In genomic region chr2:200635251-200635650, GRCh38 we compare ENCODE assay signal across 1 cellular context.
TF ChIP-seq lines count a peak whose summit lies in the region.

No MANE protein-coding gene starts in this region.

TF ChIP-seq in GM23338, 12 proteins besides CTCF, POLR2A, EP300 and RAD21 (continued from another document):
- TF ChIP-seq, protein P1, sequence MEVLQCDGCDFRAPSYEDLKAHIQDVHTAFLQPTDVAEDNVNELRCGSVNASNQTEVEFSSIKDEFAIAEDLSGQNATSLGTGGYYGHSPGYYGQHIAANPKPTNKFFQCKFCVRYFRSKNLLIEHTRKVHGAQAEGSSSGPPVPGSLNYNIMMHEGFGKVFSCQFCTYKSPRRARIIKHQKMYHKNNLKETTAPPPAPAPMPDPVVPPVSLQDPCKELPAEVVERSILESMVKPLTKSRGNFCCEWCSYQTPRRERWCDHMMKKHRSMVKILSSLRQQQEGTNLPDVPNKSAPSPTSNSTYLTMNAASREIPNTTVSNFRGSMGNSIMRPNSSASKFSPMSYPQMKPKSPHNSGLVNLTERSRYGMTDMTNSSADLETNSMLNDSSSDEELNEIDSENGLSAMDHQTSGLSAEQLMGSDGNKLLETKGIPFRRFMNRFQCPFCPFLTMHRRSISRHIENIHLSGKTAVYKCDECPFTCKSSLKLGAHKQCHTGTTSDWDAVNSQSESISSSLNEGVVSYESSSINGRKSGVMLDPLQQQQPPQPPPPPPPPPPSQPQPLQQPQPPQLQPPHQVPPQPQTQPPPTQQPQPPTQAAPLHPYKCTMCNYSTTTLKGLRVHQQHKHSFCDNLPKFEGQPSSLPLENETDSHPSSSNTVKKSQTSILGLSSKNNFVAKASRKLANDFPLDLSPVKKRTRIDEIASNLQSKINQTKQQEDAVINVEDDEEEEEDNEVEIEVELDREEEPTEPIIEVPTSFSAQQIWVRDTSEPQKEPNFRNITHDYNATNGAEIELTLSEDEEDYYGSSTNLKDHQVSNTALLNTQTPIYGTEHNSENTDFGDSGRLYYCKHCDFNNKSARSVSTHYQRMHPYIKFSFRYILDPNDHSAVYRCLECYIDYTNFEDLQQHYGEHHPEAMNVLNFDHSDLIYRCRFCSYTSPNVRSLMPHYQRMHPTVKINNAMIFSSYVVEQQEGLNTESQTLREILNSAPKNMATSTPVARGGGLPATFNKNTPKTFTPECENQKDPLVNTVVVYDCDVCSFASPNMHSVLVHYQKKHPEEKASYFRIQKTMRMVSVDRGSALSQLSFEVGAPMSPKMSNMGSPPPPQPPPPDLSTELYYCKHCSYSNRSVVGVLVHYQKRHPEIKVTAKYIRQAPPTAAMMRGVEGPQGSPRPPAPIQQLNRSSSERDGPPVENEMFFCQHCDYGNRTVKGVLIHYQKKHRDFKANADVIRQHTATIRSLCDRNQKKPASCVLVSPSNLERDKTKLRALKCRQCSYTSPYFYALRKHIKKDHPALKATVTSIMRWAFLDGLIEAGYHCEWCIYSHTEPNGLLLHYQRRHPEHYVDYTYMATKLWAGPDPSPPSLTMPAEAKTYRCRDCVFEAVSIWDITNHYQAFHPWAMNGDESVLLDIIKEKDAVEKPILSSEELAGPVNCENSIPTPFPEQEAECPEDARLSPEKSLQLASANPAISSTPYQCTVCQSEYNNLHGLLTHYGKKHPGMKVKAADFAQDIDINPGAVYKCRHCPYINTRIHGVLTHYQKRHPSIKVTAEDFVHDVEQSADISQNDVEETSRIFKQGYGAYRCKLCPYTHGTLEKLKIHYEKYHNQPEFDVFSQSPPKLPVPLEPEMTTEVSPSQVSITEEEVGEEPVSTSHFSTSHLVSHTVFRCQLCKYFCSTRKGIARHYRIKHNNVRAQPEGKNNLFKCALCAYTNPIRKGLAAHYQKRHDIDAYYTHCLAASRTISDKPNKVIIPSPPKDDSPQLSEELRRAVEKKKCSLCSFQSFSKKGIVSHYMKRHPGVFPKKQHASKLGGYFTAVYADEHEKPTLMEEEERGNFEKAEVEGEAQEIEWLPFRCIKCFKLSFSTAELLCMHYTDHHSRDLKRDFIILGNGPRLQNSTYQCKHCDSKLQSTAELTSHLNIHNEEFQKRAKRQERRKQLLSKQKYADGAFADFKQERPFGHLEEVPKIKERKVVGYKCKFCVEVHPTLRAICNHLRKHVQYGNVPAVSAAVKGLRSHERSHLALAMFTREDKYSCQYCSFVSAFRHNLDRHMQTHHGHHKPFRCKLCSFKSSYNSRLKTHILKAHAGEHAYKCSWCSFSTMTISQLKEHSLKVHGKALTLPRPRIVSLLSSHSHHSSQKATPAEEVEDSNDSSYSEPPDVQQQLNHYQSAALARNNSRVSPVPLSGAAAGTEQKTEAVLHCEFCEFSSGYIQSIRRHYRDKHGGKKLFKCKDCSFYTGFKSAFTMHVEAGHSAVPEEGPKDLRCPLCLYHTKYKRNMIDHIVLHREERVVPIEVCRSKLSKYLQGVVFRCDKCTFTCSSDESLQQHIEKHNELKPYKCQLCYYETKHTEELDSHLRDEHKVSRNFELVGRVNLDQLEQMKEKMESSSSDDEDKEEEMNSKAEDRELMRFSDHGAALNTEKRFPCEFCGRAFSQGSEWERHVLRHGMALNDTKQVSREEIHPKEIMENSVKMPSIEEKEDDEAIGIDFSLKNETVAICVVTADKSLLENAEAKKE (CRISPR knock-in tag; IDR thresholded peaks at IDR 0.05), result no peak
- TF ChIP-seq STAT1 (IDR thresholded peaks at IDR 0.05; ENCODE audit: unreplicated experiment), result no peak
- no peak for TF ChIP-seq ZNF331 (CRISPR knock-in tag; IDR thresholded peaks at IDR 0.05; ENCODE audit: low read depth)
